Comparison of ENCODE assay signal across 9 cellular contexts in the genomic region with DNA sequence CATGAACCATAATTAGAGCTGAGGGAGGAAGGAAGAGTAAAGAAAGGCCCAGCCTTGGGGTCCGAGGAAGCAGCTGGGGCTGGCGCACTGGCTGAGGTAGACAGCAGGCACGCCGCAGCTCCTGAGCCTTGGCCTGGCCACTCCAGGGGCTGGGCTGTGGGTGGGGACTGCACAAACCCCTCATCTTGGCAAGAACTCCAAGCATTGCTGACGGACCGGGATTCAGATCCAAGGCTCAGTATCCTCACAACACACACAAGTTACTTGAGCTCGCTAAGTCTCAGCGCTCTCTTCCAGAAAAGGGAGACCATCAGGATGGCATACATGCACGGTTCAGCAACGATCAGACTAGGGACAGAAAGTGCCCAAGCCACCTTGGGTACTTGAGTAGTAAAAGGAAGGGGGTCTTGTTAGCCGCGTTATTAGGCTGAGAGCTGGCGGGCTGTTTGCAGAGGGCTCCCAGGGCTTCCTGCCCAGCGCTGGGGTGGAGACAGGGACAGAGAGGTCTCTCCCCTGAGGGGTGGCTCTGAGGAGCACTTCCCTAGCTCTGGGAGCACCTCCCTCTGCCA. TPM values are rescaled to one million over a fixed set of nuclear protein-coding genes. Genes with fewer than 3 reads are reported as not detected.
DNase-seq lines count a peak whose midpoint lies in the region; ATAC-seq and TF ChIP-seq lines count a peak whose summit lies in the region.
"Had no signal": no experiment of that assay in that cellular context is flagged by ENCODE, and none has a peak within 500 bp of the region (broad histone marks: within the 10 kb centered on the region; RNA-seq: fewer than 3 reads in every experiment).

No MANE protein-coding gene starts in this region.

- peaks cover 55% of the 10 kb centered on the region for H3K4me1 Mint-ChIP-seq in neural crest cell

- H3K36me3 ChIP-seq in PC-3 (ENCODE audit: low read depth, low read length) (0 out of 2 replicates have a peak, but pooled peaks cover 3% of the 10 kb centered on the region), esophagus (ENCODE audit: control insufficient read depth in 2 of 2, insufficient read depth in 2 of 2, low read length in 1 of 2) (no peaks in the 10 kb centered on the region), upper lobe of left lung (no peaks in the 10 kb centered on the region)

- peak overlapping the region; percentile 40 for H3K27ac Mint-ChIP-seq in neural crest cell (ENCODE audit: unreplicated experiment)

- no peak for TF ChIP-seq EP300 in upper lobe of left lung (IDR thresholded peaks at IDR 0.05)

- no TSS peak for BruUV-seq in PC-3 (replicated peaks; lab: Mats Ljungman, UMichigan)

- 49 to 57% methylated on average over 14 of the region's 14 CpGs for WGBS in esophagus, 2 donors
- WGBS in upper lobe of left lung, 2 donors: 39 to 46% methylated on average over 5 to 14 of the region's 14 CpGs

- H3K27me3 ChIP-seq in PC-3 (ENCODE audit: low read length) (no peaks in the 10 kb centered on the region), esophagus (ENCODE audit: control insufficient read depth in 1 of 2, insufficient read depth in 2 of 2, low read length in 2 of 2) (peaks cover 0 to 6% of the 10 kb centered on the region in 2 donors), upper lobe of left lung (no peaks in the 10 kb centered on the region)

- H3K27ac ChIP-seq in PC-3 (ENCODE audit: low read length) (peak overlapping the region; percentile 95), esophagus (ENCODE audit: low read depth in 2 of 2, low read length in 1 of 2) (peak overlapping the region; percentile 58 to 60), upper lobe of left lung (peak overlapping the region; percentile 82 to 90 (median 86))

- TF ChIP-seq POLR2A in upper lobe of left lung (IDR thresholded peaks at IDR 0.05): no peak

- peaks cover 96% of the 10 kb centered on the region for H3K79me2 ChIP-seq in PC-3 (ENCODE audit: low read length)

- CTCF ChIA-PET in PC-3 (lab: Charles Lee): interaction anchor here (0.6 kb wide), 1 partner anchor 37 kb away, joined by 3 read pairs; no protein-coding TSS in a partner anchor

- no peaks in the 10 kb centered on the region for H4K20me1 ChIP-seq in PC-3 (ENCODE audit: low read length)

- H3K4me1 ChIP-seq in PC-3 (ENCODE audit: insufficient read depth, low read length) (peaks cover 84% of the 10 kb centered on the region), esophagus (ENCODE audit: control insufficient read depth in 2 of 2, insufficient read depth in 2 of 2, low read length in 1 of 2) (peaks cover 7 to 21% of the 10 kb centered on the region in 2 donors), upper lobe of left lung (peaks cover 81 to 96% (median 90%) of the 10 kb centered on the region in 4 donors)

- no peaks in the 10 kb centered on the region for H3K36me3 Mint-ChIP-seq in neural crest cell (ENCODE audit: low read depth)

- H3K9me3 ChIP-seq in PC-3 (ENCODE audit: low read length) (no peaks in the 10 kb centered on the region), esophagus (ENCODE audit: control insufficient read depth in 2 of 2, insufficient read depth in 1 of 2, low read depth in 1 of 2, low read length in 1 of 2) (no peaks in the 10 kb centered on the region), upper lobe of left lung (no peaks in the 10 kb centered on the region)

- H3K4me3 ChIP-seq in PC-3 (ENCODE audit: low read length) (no peak overlapping the region), esophagus (ENCODE audit: low read depth in 1 of 2, low read length in 2 of 2) (no peak overlapping the region), upper lobe of left lung (peak overlapping the region in 1 of 4 donors; percentile 19)

- POLR2A ChIA-PET in PC-3 (lab: Charles Lee; ENCODE audit: unreplicated experiment): no interaction called here

- peak overlapping the region; percentile 49 for H3K4me2 ChIP-seq in PC-3 (ENCODE audit: low read length)

- DNase-seq in PC-3 (no peak), neural crest cell (ENCODE audit: low read depth, low spot score) (no peak), upper lobe of left lung (peak in 1 of 2 donors; percentile 44), NCI-H345 treated with DMSO at 0.1 percent for 48 hours (lab: John Stamatoyannopoulos, UW; ENCODE audit: unreplicated experiment) (no peak), NCI-H526 (lab: John Stamatoyannopoulos, UW) (no peak), NCI-H510A (lab: John Stamatoyannopoulos, UW) (no peak)
- DNase-seq: hippocampal formation, NCI-H1105 treated with DMSO at 0.1 percent for 48 hours had no signal

- no peak for ATAC-seq in PC-3
- ATAC-seq in upper lobe of left lung (ENCODE audit: low FRiP score in 2 of 2): peak in 1 of 2 donors; percentile 1

- H3K27me3 Mint-ChIP-seq in neural crest cell (ENCODE audit: low read depth): peaks cover 6% of the 10 kb centered on the region

- TF ChIP-seq CTCF in PC-3 (conservative IDR thresholded peaks at IDR 0.05; ENCODE audit: low read depth, low read length) (no peak), neural crest cell (conservative IDR thresholded peaks at IDR 0.05) (no peak), upper lobe of left lung (IDR thresholded peaks at IDR 0.05) (no peak)

- H3K9me2 ChIP-seq in PC-3 (replicated peaks; ENCODE audit: low read length): no peaks in the 10 kb centered on the region

- no peaks in the 10 kb centered on the region for H3K9me3 Mint-ChIP-seq in neural crest cell

- H2AFZ ChIP-seq in PC-3 (ENCODE audit: low read length): no peak overlapping the region

- H3K9ac ChIP-seq in PC-3 (ENCODE audit: low read length): peak overlapping the region; percentile 51; the same call in 1 of the 2 replicates

- intact Hi-C loops in PC-3 (cut with micrococcal nuclease): loop anchor here (10.0 kb wide), 1 partner anchor 237 kb away; no protein-coding TSS in a partner anchor

- H3K4me3 Mint-ChIP-seq in neural crest cell: peak overlapping the region; percentile 67

- peaks cover 8% of the 10 kb centered on the region for H3F3A ChIP-seq in PC-3 (ENCODE audit: low read length, unreplicated experiment)

RNA-seq across cellular contexts. Expression of gene TNS3, which starts 4.5 kb away (rescaled TPM):
- total RNA-seq in PC-3 (2014; rRNA removed) (71.4 and 72.3 TPM in 2 replicates), neural crest cell (25.0 and 26.4 TPM in 2 replicates), upper lobe of left lung (100 to 1,000 TPM in 5 of 6 donors, 10 to 100 TPM in 1; 90.6 to 266 (median 143) TPM)
- 1 to 10 TPM; 2.7 to 3.4 TPM for polyA plus RNA-seq in esophagus
